In the genomic region with DNA sequence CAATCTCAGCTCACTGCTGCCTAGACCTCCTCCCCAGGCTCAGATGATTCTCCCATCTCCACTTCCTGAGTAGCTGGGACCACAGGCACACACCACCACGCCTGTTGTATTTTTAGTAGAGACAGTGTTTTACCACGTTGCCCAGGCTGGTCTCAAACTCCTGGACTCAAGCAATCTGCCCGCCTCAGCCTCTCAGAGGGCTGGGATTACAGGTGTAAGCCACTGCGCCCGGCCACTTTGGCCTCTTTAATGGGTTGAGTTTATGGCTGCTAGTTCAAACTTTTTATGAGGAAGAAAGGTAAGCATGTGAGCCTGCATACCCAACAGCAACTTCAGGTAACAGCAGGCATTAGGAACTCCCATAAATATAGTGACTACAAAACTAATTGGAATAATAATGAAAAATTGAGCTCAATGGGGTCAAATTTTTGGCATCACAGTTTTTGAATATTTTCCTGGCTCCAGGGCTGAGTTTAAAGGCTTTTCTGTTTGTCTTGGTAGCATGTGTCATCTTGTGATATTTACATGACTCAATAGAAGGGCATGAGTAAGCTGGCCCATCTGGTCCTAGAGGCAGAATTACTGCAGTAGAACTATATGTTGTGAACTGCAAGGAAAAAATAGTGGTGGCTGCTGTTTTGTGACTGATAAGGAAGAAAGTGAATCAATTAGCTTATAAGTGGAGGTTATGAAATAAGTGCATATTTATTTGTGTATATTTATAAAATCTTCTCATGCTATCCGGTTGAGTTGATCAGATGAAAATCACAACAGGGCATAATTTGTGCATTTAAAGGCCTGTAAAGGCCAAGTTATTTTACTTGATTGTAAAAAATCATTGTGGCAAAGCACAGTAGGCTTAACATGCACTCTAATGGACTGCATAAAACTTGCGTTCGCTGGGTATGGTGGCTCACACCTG, we compare ENCODE assay signal across 10 cellular contexts. TPM values are rescaled to one million over a fixed set of nuclear protein-coding genes. Genes with fewer than 3 reads are reported as not detected.
DNase-seq lines count a peak whose midpoint lies in the region; ATAC-seq and TF ChIP-seq lines count a peak whose summit lies in the region.
"Had no signal": no experiment of that assay in that cellular context is flagged by ENCODE, and none has a peak within 500 bp of the region (broad histone marks: within the 10 kb centered on the region; RNA-seq: fewer than 3 reads in every experiment).

No MANE protein-coding gene starts in this region.

- H3K27me3 ChIP-seq in HCT116 (ENCODE audit: insufficient read depth, low read length), result no peaks in the 10 kb centered on the region

- H3K36me3 Mint-ChIP-seq in activated CD4-positive, alpha-beta memory T cell treated with anti-CD3 and anti-CD28 coated beads, Interleukin-2, amount 10 ng/mL, durations not matched to agents 7 days and 5 days (ENCODE audit: low read depth), result peaks cover 88% of the 10 kb centered on the region

- peak overlapping the region in 1 of 2 experiments; percentile 24; a peak in 2 of 4 replicates for H3K4me3 ChIP-seq in HCT116 (replicated peaks in 1 of 2; ENCODE audit: low read depth in 1 of 2, low read length in 2 of 2)
- H3K4me3 ChIP-seq: GM12878 had no signal

- CTCF ChIA-PET in HCT116 (lab: Charles Lee), result interaction anchor here (1.0 to 1.2 kb wide), 2 partner anchors 14 to 87 kb away, joined by 3 read pairs; no protein-coding TSS in a partner anchor
- CTCF ChIA-PET in activated CD4-positive, alpha-beta memory T cell treated with anti-CD3 and anti-CD28 coated beads, Interleukin-2, amount 10 ng/mL, durations not matched to agents 7 days and 5 days (lab: Charles Lee), result interaction anchor here (0.7 to 4.2 kb wide), 11 partner anchors 8 to 109 kb away, joined by 3 to 19 read pairs (median 5); no protein-coding TSS in a partner anchor

- no peaks in the 10 kb centered on the region for H3K79me2 ChIP-seq in HCT116 (ENCODE audit: insufficient read depth, low read length)

- no peak overlapping the region for H3K4me3 Mint-ChIP-seq in activated CD4-positive, alpha-beta memory T cell treated with anti-CD3 and anti-CD28 coated beads, Interleukin-2, amount 10 ng/mL, durations not matched to agents 7 days and 5 days

- intact Hi-C loops in HCT116 (cut with micrococcal nuclease), result no loop called here
- intact Hi-C loops in cardiac septum (cut with DNase I), result no loop called here

- no peaks in the 10 kb centered on the region for H3K9me2 ChIP-seq in HCT116 (ENCODE audit: insufficient read depth)

- no peaks in the 10 kb centered on the region for H3K36me3 ChIP-seq in HCT116 (ENCODE audit: control insufficient read depth in 1 of 2, insufficient read depth in 2 of 2, low read length in 2 of 2)

- H4K20me1 ChIP-seq in HCT116 (ENCODE audit: insufficient read depth), result no peaks in the 10 kb centered on the region

- H2AFZ ChIP-seq in HCT116 (ENCODE audit: low read depth, low read length, poor library complexity, severe bottlenecking), result peak overlapping the region; percentile 44

- peak overlapping the region; percentile 44 for H3K27ac Mint-ChIP-seq in activated CD4-positive, alpha-beta memory T cell treated with anti-CD3 and anti-CD28 coated beads, Interleukin-2, amount 10 ng/mL, durations not matched to agents 7 days and 5 days

- DNase-seq in A172 (ENCODE audit: low spot score) (peak; percentile 88), HCT116 (ENCODE audit: low read depth, low spot score) (peak; percentile 65), glomerular endothelial cell (ENCODE audit: extremely low read depth, low read depth, low spot score) (peak; percentile 36), pons (ENCODE audit: low spot score) (no peak), cardiac septum (ENCODE audit: low spot score) (no peak)
- no peak for DNase-seq in activated CD4-positive, alpha-beta memory T cell treated with anti-CD3 and anti-CD28 coated beads, Interleukin-2, amount 10 ng/mL, durations not matched to agents 7 days and 5 days
- no peak for DNase-seq in effector CD8-positive, alpha-beta T cell (lab: John Stamatoyannopoulos, UW)
- DNase-seq: NCI-H524 treated with DMSO at 0.1 percent for 48 hours had no signal

- no peaks in the 10 kb centered on the region for H3K9me3 Mint-ChIP-seq in activated CD4-positive, alpha-beta memory T cell treated with anti-CD3 and anti-CD28 coated beads, Interleukin-2, amount 10 ng/mL, durations not matched to agents 7 days and 5 days

- no TSS peak for BruUV-seq in HCT116 (replicated peaks; lab: Mats Ljungman, UMichigan)

- no peaks in the 10 kb centered on the region for H3K9me3 ChIP-seq in HCT116 (ENCODE audit: control insufficient read depth in 1 of 2, insufficient read depth in 1 of 2, low read depth in 1 of 2, low read length in 2 of 2)

- H3K4me1 Mint-ChIP-seq in activated CD4-positive, alpha-beta memory T cell treated with anti-CD3 and anti-CD28 coated beads, Interleukin-2, amount 10 ng/mL, durations not matched to agents 7 days and 5 days, result peaks cover 77% of the 10 kb centered on the region

- ATAC-seq in HCT116 (peak; percentile 84), HG03460 (IDR thresholded peaks at IDR 0.05; ENCODE audit: unreplicated experiment) (no peak)
- ATAC-seq: GM12878 had no signal

- RAD21 ChIA-PET in HCT116 (lab: Charles Lee; ENCODE audit: low non-redundant PET in 1 of 2, low total read pairs in 2 of 2, uncharacterized antibody in 2 of 2, unreplicated experiment in 2 of 2), result no interaction called here

- H3K4me1 ChIP-seq in HCT116 (ENCODE audit: control insufficient read depth in 1 of 2, insufficient read depth in 2 of 2, low read length in 2 of 2), result peaks cover 45 to 50% of the 10 kb centered on the region in 2 experiments

- TF ChIP-seq CTCF in HCT116 (IDR thresholded peaks at IDR 0.05 in 2 of 3, conservative IDR thresholded peaks at IDR 0.05 in 1 of 3; ENCODE audit: borderline replicate concordance in 1 of 3, insufficient read depth in 1 of 3, low read depth in 2 of 3, low read length in 2 of 3), result no peak

- peak overlapping the region; percentile 77 for H3K4me2 ChIP-seq in HCT116 (ENCODE audit: low read length)

- H3K27ac ChIP-seq in HCT116 (ENCODE audit: low read depth, low read length), result peak overlapping the region; percentile 82

- TF ChIP-seq RAD21 in HCT116 (IDR thresholded peaks at IDR 0.05; ENCODE audit: low read depth), result no peak

- no peaks in the 10 kb centered on the region for H3K27me3 Mint-ChIP-seq in activated CD4-positive, alpha-beta memory T cell treated with anti-CD3 and anti-CD28 coated beads, Interleukin-2, amount 10 ng/mL, durations not matched to agents 7 days and 5 days

- POLR2A ChIA-PET in HCT116 (lab: Charles Lee), result interaction anchor here (2.3 kb wide), 1 partner anchor 60 kb away, joined by 8 read pairs; a partner anchor contains a TSS
- POLR2A ChIA-PET in activated CD4-positive, alpha-beta memory T cell treated with anti-CD3 and anti-CD28 coated beads, Interleukin-2, amount 10 ng/mL, durations not matched to agents 7 days and 5 days (lab: Charles Lee), result interaction anchor here (0.7 to 2.9 kb wide), 16 partner anchors 9 to 125 kb away, joined by 3 to 28 read pairs (median 4); a partner anchor contains a TSS

- peak overlapping the region; percentile 33 for H3K9ac ChIP-seq in HCT116 (ENCODE audit: low read length)

- TF ChIP-seq POLR2A in HCT116 (IDR thresholded peaks at IDR 0.05; ENCODE audit: borderline replicate concordance, extremely low read depth, insufficient read depth, insufficient read length), result no peak

TF ChIP-seq in HCT116, 20 proteins besides CTCF, POLR2A, EP300 and RAD21 (continues in another document):
- TF ChIP-seq, protein P1, sequence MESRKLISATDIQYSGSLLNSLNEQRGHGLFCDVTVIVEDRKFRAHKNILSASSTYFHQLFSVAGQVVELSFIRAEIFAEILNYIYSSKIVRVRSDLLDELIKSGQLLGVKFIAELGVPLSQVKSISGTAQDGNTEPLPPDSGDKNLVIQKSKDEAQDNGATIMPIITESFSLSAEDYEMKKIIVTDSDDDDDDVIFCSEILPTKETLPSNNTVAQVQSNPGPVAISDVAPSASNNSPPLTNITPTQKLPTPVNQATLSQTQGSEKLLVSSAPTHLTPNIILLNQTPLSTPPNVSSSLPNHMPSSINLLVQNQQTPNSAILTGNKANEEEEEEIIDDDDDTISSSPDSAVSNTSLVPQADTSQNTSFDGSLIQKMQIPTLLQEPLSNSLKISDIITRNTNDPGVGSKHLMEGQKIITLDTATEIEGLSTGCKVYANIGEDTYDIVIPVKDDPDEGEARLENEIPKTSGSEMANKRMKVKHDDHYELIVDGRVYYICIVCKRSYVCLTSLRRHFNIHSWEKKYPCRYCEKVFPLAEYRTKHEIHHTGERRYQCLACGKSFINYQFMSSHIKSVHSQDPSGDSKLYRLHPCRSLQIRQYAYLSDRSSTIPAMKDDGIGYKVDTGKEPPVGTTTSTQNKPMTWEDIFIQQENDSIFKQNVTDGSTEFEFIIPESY (IDR thresholded peaks at IDR 0.05; ENCODE audit: extremely low read depth, insufficient replicate concordance, low read length), result no peak
- TF ChIP-seq SIN3A (IDR thresholded peaks at IDR 0.05; ENCODE audit: low read depth) (0 out of 2 replicates have a peak, but pooled peaks have one; percentile 31), POLR2AphosphoS5 (IDR thresholded peaks at IDR 0.05; ENCODE audit: low read depth, low read length) (no peak), ELF1 (IDR thresholded peaks at IDR 0.05; ENCODE audit: borderline replicate concordance, low read depth) (no peak), CEBPB (IDR thresholded peaks at IDR 0.05; ENCODE audit: low read depth) (peak; percentile 64), ZFX (IDR thresholded peaks at IDR 0.05) (no peak), JUND (IDR thresholded peaks at IDR 0.05) (peak; percentile 92), EGR1 (IDR thresholded peaks at IDR 0.05; ENCODE audit: low read depth) (peak; percentile 40; the same call in 1 of the 2 replicates), EZH2 (IDR thresholded peaks at IDR 0.05) (no peak), FOSL1 (IDR thresholded peaks at IDR 0.05; ENCODE audit: low read depth) (peak; percentile 94), ZNF274 (IDR thresholded peaks at IDR 0.05; ENCODE audit: low read depth, low read length) (no peak), EZH2phosphoT487 (IDR thresholded peaks at IDR 0.05; ENCODE audit: borderline replicate concordance) (no peak), TCF7L2 (IDR thresholded peaks at IDR 0.05; ENCODE audit: borderline replicate concordance, extremely low read depth, insufficient read depth, insufficient read length) (no peak)
- TF ChIP-seq, protein P2, sequence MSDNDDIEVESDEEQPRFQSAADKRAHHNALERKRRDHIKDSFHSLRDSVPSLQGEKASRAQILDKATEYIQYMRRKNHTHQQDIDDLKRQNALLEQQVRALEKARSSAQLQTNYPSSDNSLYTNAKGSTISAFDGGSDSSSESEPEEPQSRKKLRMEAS (IDR thresholded peaks at IDR 0.05), result peak; percentile 57; the same call in 1 of the 2 replicates

RNA-seq across cellular contexts. Expression of a gene that starts 24.8 kb away (rescaled TPM):
- 7.1 and 21.8 TPM in 2 replicates for total RNA-seq in A172 (2014; rRNA removed; shearing (Covaris generic))
- total RNA-seq in HCT116 (2021; ENCODE audit: unreplicated experiment), result 10.2 TPM
- polyA plus RNA-seq in HCT116 (2012), result 8.6 and 9.8 TPM in 2 replicates
- 10 to 100 TPM; 94.7 to 97.4 TPM for total RNA-seq in activated CD4-positive, alpha-beta memory T cell treated with anti-CD3 and anti-CD28 coated beads, Interleukin-2, amount 10 ng/mL, durations not matched to agents 7 days and 5 days
- total RNA-seq in glomerular endothelial cell, result 4.1 and 4.8 TPM in 2 replicates
- 8.5 TPM for total RNA-seq in cardiac septum

Comparison
In these comparisons a context has a peak if more than half of its experiments do, and no peak if none do; other contexts are left out.
1. DNase-seq: peak in A172 (single experiment), HCT116 (single experiment) and glomerular endothelial cell (single experiment); none in activated CD4-positive, alpha-beta memory T cell treated with anti-CD3 and anti-CD28 coated beads, Interleukin-2, amount 10 ng/mL, durations not matched to agents 7 days and 5 days (single experiment), effector CD8-positive, alpha-beta T cell (single experiment), pons (single experiment) and cardiac septum (single experiment).